ENCODE assay signal across 11 cellular contexts in genomic region chr20:2879148-2879547, GRCh38. TPM values are rescaled to one million over a fixed set of nuclear protein-coding genes. Genes with fewer than 3 reads are reported as not detected.
DNase-seq lines count a peak whose midpoint lies in the region; ATAC-seq, FAIRE-seq and TF ChIP-seq lines count a peak whose summit lies in the region.
"Had no signal": no experiment of that assay in that cellular context is flagged by ENCODE, and none has a peak within 500 bp of the region (broad histone marks: within the 10 kb centered on the region; RNA-seq: fewer than 3 reads in every experiment).

No MANE protein-coding gene starts in this region.

- H3K4me3 ChIP-seq in dorsolateral prefrontal cortex: no peak overlapping the region
- no peak overlapping the region for H3K4me3 ChIP-seq in CD4-positive, alpha-beta memory T cell (ENCODE audit: low read length in 2 of 2)
- no peak overlapping the region for H3K4me3 ChIP-seq in gastrocnemius medialis
- H3K4me3 ChIP-seq: thyroid gland had no signal

- H3K4me1 Mint-ChIP-seq in memory B cell: peaks cover 40% of the 10 kb centered on the region
- peaks cover 42 to 75% (median 58%) of the 10 kb centered on the region in 4 donors for H3K4me1 Mint-ChIP-seq in CD4-positive, alpha-beta memory T cell

- TF ChIP-seq CTCF in dorsolateral prefrontal cortex (IDR thresholded peaks at IDR 0.05 in 54 of 56, conservative IDR thresholded peaks at IDR 0.05 in 2 of 56; ENCODE audit: low read depth in 1 of 56, partially characterized antibody in 56 of 56) (no peak), gastrocnemius medialis (IDR thresholded peaks at IDR 0.05 in 4 of 5, conservative IDR thresholded peaks at IDR 0.05 in 1 of 5) (no peak)

- FAIRE-seq in HTR-8/SVneo (lab: Jason Lieb, UNC): no peak

- peak; percentile 58 for DNase-seq in D341Med (ENCODE audit: low spot score)
- DNase-seq in NCI-H2171 (lab: John Stamatoyannopoulos, UW): peak; percentile 48
- DNase-seq in dorsolateral prefrontal cortex: peak in 8 of 10 donors; percentile 50 to 82 (median 63)
- DNase-seq in memory B cell (ENCODE audit: low spot score in 2 of 2): no peak
- DNase-seq in NOMO-1 treated with DMSO at 0.1 percent for 48 hours (lab: John Stamatoyannopoulos, UW; ENCODE audit: unreplicated experiment): no peak
- no peak for DNase-seq in CD4-positive, alpha-beta memory T cell
- no peak for DNase-seq in HTR-8/SVneo (ENCODE audit: insufficient read length, low spot score)
- no peak for DNase-seq in gastrocnemius medialis
- DNase-seq: Calu3, cortex of kidney, thyroid gland had no signal

- H3K27me3 ChIP-seq in dorsolateral prefrontal cortex: no peaks in the 10 kb centered on the region
- no peaks in the 10 kb centered on the region for H3K27me3 ChIP-seq in CD4-positive, alpha-beta memory T cell (ENCODE audit: insufficient read depth, low read length)
- no peaks in the 10 kb centered on the region for H3K27me3 ChIP-seq in gastrocnemius medialis
- H3K27me3 ChIP-seq: thyroid gland had no signal

- peak overlapping the region; percentile 48 for H3K27ac Mint-ChIP-seq in memory B cell
- peak overlapping the region in 2 of 7 donors; percentile 2 to 19 for H3K27ac Mint-ChIP-seq in CD4-positive, alpha-beta memory T cell

- peak overlapping the region in 18 of 59 donors; percentile 1 to 71 (median 18) for H3K27ac ChIP-seq in dorsolateral prefrontal cortex
- H3K27ac ChIP-seq in CD4-positive, alpha-beta memory T cell (ENCODE audit: low read depth, low read length): no peak overlapping the region
- H3K27ac ChIP-seq in gastrocnemius medialis: no peak overlapping the region
- H3K27ac ChIP-seq: thyroid gland had no signal

- CTCF ChIA-PET in CD4-positive, alpha-beta memory T cell (lab: Charles Lee; ENCODE audit: partially characterized antibody): interaction anchor here (0.6 to 0.8 kb wide), 2 partner anchors 11 to 13 kb away, joined by 3 read pairs; no protein-coding TSS in a partner anchor

- H3K4me3 Mint-ChIP-seq in memory B cell: no peak overlapping the region
- peak overlapping the region in 1 of 8 donors; percentile 44 for H3K4me3 Mint-ChIP-seq in CD4-positive, alpha-beta memory T cell

- POLR2A ChIA-PET in CD4-positive, alpha-beta memory T cell (lab: Charles Lee; ENCODE audit: partially characterized antibody): no interaction called here

- H3K9me3 Mint-ChIP-seq in memory B cell: no peaks in the 10 kb centered on the region
- H3K9me3 Mint-ChIP-seq in CD4-positive, alpha-beta memory T cell: no peaks in the 10 kb centered on the region

- H3K27me3 Mint-ChIP-seq in memory B cell: no peaks in the 10 kb centered on the region
- H3K27me3 Mint-ChIP-seq in CD4-positive, alpha-beta memory T cell: no peaks in the 10 kb centered on the region

- no peaks in the 10 kb centered on the region for H3K36me3 ChIP-seq in CD4-positive, alpha-beta memory T cell (ENCODE audit: insufficient read depth, low read length)
- no peaks in the 10 kb centered on the region for H3K36me3 ChIP-seq in gastrocnemius medialis
- H3K36me3 ChIP-seq: thyroid gland had no signal

- TF ChIP-seq POLR2A in gastrocnemius medialis (IDR thresholded peaks at IDR 0.05): no peak

- peaks cover 5% of the 10 kb centered on the region for H3K36me3 Mint-ChIP-seq in memory B cell
- H3K36me3 Mint-ChIP-seq in CD4-positive, alpha-beta memory T cell: peaks cover 4 to 17% of the 10 kb centered on the region in 2 donors

- H3K9me3 ChIP-seq in CD4-positive, alpha-beta memory T cell (ENCODE audit: control insufficient read depth in 1 of 2, low read length in 2 of 2): no peaks in the 10 kb centered on the region
- no peaks in the 10 kb centered on the region for H3K9me3 ChIP-seq in gastrocnemius medialis
- H3K9me3 ChIP-seq: thyroid gland had no signal

- intact Hi-C loops in dorsolateral prefrontal cortex (cut with DNase I): loop anchor here in 1 of 2 donors (10.0 kb wide), 1 partner anchor 66 kb away; no protein-coding TSS in a partner anchor
- intact Hi-C loops in CD4-positive, alpha-beta memory T cell (cut with micrococcal nuclease): no loop called here
- intact Hi-C loops in gastrocnemius medialis (cut with DNase I; ENCODE audit: low total_unique reads): loop anchor here (10.0 kb wide), 2 partner anchors 106 to 224 kb away; partner anchors contain the start of gene NOP56

- ATAC-seq in memory B cell (ENCODE audit: low read depth): no peak
- ATAC-seq in gastrocnemius medialis: no peak

- in situ Hi-C loops in gastrocnemius medialis (cut with MboI; ENCODE audit: low sequenced_read_pairs in 4 of 4): no loop called here

- peaks cover 38% of the 10 kb centered on the region for H3K4me1 ChIP-seq in CD4-positive, alpha-beta memory T cell (ENCODE audit: insufficient read depth, low read length)
- H3K4me1 ChIP-seq in gastrocnemius medialis: peaks cover 22 to 36% of the 10 kb centered on the region in 2 donors

RNA-seq across cellular contexts. Expression of gene PTPRA, which starts 5.9 kb away (rescaled TPM):
- total RNA-seq in dorsolateral prefrontal cortex (100 to 1,000 TPM; 105 to 214 (median 150) TPM), gastrocnemius medialis (10 to 100 TPM; 18.9 to 32.5 (median 27.3) TPM)
- 10 to 100 TPM; 86.6 to 87.8 TPM for total RNA-seq in CD4-positive, alpha-beta memory T cell
- polyA plus RNA-seq in CD4-positive, alpha-beta memory T cell: 10 to 100 TPM; 24.8 to 42.7 TPM

RNA-seq across cellular contexts. Expression of gene VPS16, which starts 38.6 kb away (rescaled TPM):
- 10 to 100 TPM; 39.8 to 69.6 (median 52.0) TPM for total RNA-seq in dorsolateral prefrontal cortex
- 10 to 100 TPM; 57.2 to 61.1 TPM for total RNA-seq in CD4-positive, alpha-beta memory T cell
- polyA plus RNA-seq in CD4-positive, alpha-beta memory T cell: 10 to 100 TPM; 38.3 to 44.6 TPM
- total RNA-seq in gastrocnemius medialis: 10 to 100 TPM; 17.3 to 26.4 (median 21.6) TPM

RNA-seq across cellular contexts. Expression of gene PCED1A, which starts 38.7 kb away (rescaled TPM):
- total RNA-seq in dorsolateral prefrontal cortex (10 to 100 TPM; 27.4 to 60.4 (median 43.4) TPM), gastrocnemius medialis (1 to 10 TPM; 2.6 to 9.3 (median 5.7) TPM)
- 10 to 100 TPM; 82.8 to 83.1 TPM for total RNA-seq in CD4-positive, alpha-beta memory T cell
- polyA plus RNA-seq in CD4-positive, alpha-beta memory T cell: 10 to 100 TPM; 17.9 to 18.1 TPM

Comparison
In these comparisons a context has a peak if more than half of its experiments do, and no peak if none do; other contexts are left out.
1. DNase-seq: peak in D341Med (single experiment), NCI-H2171 (single experiment) and dorsolateral prefrontal cortex (8 of 10); none in memory B cell (0 of 2), NOMO-1 treated with DMSO at 0.1 percent for 48 hours (single experiment), CD4-positive, alpha-beta memory T cell (0 of 5), HTR-8/SVneo (single experiment) and gastrocnemius medialis (0 of 2).